In genomic region chr7:30027065-30027456, GRCh38 we compare ENCODE assay signal across 8 cellular contexts. TPM values are rescaled to one million over a fixed set of nuclear protein-coding genes. Genes with fewer than 3 reads are reported as not detected.
A peak's percentile ranks its signal among the peaks of the same experiment; 100 is the strongest.
DNase-seq lines count a peak whose midpoint lies in the region; TF ChIP-seq lines count a peak whose summit lies in the region.

No MANE protein-coding gene starts in this region.

- H3K36me3 Mint-ChIP-seq in nephron (ENCODE audit: low read depth) = peaks cover 4% of the 10 kb centered on the region

- H3K9ac ChIP-seq in HUES48 (ENCODE audit: low read depth, low read length) = peak overlapping the region; percentile 41; the same call in 1 of the 2 replicates

- peaks cover 41% of the 10 kb centered on the region for H3K4me1 ChIP-seq in HUES48 (ENCODE audit: control insufficient read depth, insufficient read depth, low read length)
- peaks cover 2 to 3% of the 10 kb centered on the region in 2 donors for H3K4me1 ChIP-seq in esophagus (ENCODE audit: control insufficient read depth in 2 of 2, insufficient read depth in 2 of 2, low read length in 1 of 2)

- 0% methylated on average over 10 of the region's 10 CpGs for WGBS in esophagus, 2 donors

- H3K9me3 Mint-ChIP-seq in nephron = no peaks in the 10 kb centered on the region

- peak overlapping the region in 2 of 3 experiments; percentile 96 to 99 for H3K4me3 Mint-ChIP-seq in nephron

- H3K36me3 ChIP-seq in HUES48 (ENCODE audit: control insufficient read depth, insufficient read depth, low read length) = peaks cover 6% of the 10 kb centered on the region
- no peaks in the 10 kb centered on the region for H3K36me3 ChIP-seq in esophagus (ENCODE audit: control insufficient read depth in 2 of 2, insufficient read depth in 2 of 2, low read length in 1 of 2)

- no peaks in the 10 kb centered on the region for H3K27me3 Mint-ChIP-seq in nephron (ENCODE audit: low read depth)

- H3K4me3 ChIP-seq in HUES48 (ENCODE audit: low read depth, low read length) (peak overlapping the region; percentile 79), esophagus (ENCODE audit: low read depth in 1 of 2, low read length in 2 of 2) (peak overlapping the region; percentile 52 to 79)

- peak; percentile 13 for DNase-seq in activated T-cell treated with anti-CD3 and anti-CD28 coated beads for 4 hours
- DNase-seq in activated T-cell treated with anti-CD3 and anti-CD28 coated beads, Interleukin-2, amount 50 U/mL, for 48 hours = no peak
- DNase-seq in activated CD4-positive, alpha-beta T cell treated with anti-CD3 and anti-CD28 coated beads for 4 hours = peak; percentile 22 to 35
- DNase-seq in UCSD-AML1 (lab: John Stamatoyannopoulos, UW; ENCODE audit: unreplicated experiment) = no peak
- no peak for DNase-seq in OCI-M2 (lab: John Stamatoyannopoulos, UW; ENCODE audit: unreplicated experiment)

- no peaks in the 10 kb centered on the region for H3K27me3 ChIP-seq in HUES48 (ENCODE audit: control insufficient read depth, insufficient read depth, low read length)
- no peaks in the 10 kb centered on the region for H3K27me3 ChIP-seq in esophagus (ENCODE audit: control insufficient read depth in 1 of 2, insufficient read depth in 2 of 2, low read length in 2 of 2)

- peak overlapping the region; percentile 96 to 98 (median 98) for H3K27ac Mint-ChIP-seq in nephron

- H3K27ac ChIP-seq in HUES48 (ENCODE audit: low read depth, low read length) = peak overlapping the region; percentile 90
- H3K27ac ChIP-seq in esophagus (ENCODE audit: low read depth in 2 of 2, low read length in 1 of 2) = peak overlapping the region; percentile 84 to 94

- H3K9me3 ChIP-seq in HUES48 (ENCODE audit: control insufficient read depth, insufficient read depth, low read length) (no peaks in the 10 kb centered on the region), esophagus (ENCODE audit: control insufficient read depth in 2 of 2, insufficient read depth in 1 of 2, low read depth in 1 of 2, low read length in 1 of 2) (no peaks in the 10 kb centered on the region)

- no peak for TF ChIP-seq CTCF in nephron (IDR thresholded peaks at IDR 0.05; ENCODE audit: unreplicated experiment in 3 of 3)

- peaks cover 47% of the 10 kb centered on the region for H3K4me1 Mint-ChIP-seq in nephron

RNA-seq across cellular contexts. Expression of gene FKBP14, which starts 0.6 kb away (rescaled TPM):
- 1 to 10 TPM; 1.9 to 3.0 TPM for polyA plus RNA-seq in esophagus

RNA-seq across cellular contexts. Expression of gene PLEKHA8, which starts 1.2 kb away (rescaled TPM):
- 1 to 10 TPM; 2.3 to 2.7 TPM for polyA plus RNA-seq in esophagus

RNA-seq across cellular contexts. Expression of gene SCRN1, which starts 37.5 kb away (rescaled TPM):
- 1 to 10 TPM; 3.0 to 8.2 TPM for polyA plus RNA-seq in esophagus

Comparison
In these comparisons a context has a peak if more than half of its experiments do, and no peak if none do; other contexts are left out.
1. DNase-seq: peak in activated T-cell treated with anti-CD3 and anti-CD28 coated beads for 4 hours (single experiment) and activated CD4-positive, alpha-beta T cell treated with anti-CD3 and anti-CD28 coated beads for 4 hours (2 of 2); none in activated T-cell treated with anti-CD3 and anti-CD28 coated beads, Interleukin-2, amount 50 U/mL, for 48 hours (0 of 2), UCSD-AML1 (single experiment) and OCI-M2 (single experiment).